ENCODE assay signal across 16 cellular contexts in the genomic region with DNA sequence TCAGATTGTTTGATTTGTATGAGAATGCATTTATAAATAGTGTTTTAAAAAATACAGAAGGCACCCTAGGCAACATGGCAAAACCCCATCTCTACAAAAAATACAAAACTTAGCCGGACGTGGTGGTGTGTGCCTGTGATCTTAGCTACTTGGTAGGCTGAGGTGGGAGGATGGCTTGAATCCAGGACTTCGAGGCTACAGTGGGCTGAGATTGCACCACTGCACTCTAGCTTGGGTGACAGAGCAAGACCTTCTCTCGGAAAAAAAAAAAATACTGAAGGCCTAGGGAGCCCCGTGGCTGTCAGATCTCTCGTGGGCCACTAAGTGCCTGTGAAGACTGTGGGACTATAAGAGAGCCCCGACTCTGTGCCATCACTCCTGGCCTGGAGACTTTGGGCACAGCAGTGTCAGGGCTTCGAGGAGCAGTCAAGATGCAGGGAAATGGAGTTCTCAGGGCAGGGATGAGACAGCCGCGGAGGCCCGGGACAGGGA. TPM values are rescaled to one million over a fixed set of nuclear protein-coding genes. Genes with fewer than 3 reads are reported as not detected.
A peak's percentile ranks its signal among the peaks of the same experiment; 100 is the strongest.
DNase-seq lines count a peak whose midpoint lies in the region; ATAC-seq, FAIRE-seq and TF ChIP-seq lines count a peak whose summit lies in the region.
"Had no signal": no experiment of that assay in that cellular context is flagged by ENCODE, and none has a peak within 500 bp of the region (broad histone marks: within the 10 kb centered on the region; RNA-seq: fewer than 3 reads in every experiment).

No MANE protein-coding gene starts in this region.

- CTCF ChIA-PET in activated CD4-positive, alpha-beta memory T cell treated with anti-CD3 and anti-CD28 coated beads, Interleukin-2, amount 10 ng/mL, durations not matched to agents 7 days and 5 days (lab: Charles Lee): interaction anchor here (0.8 to 1.0 kb wide), 2 partner anchors 15 to 61 kb away, joined by 3 to 5 read pairs; no protein-coding TSS in a partner anchor
- CTCF ChIA-PET in activated CD4-positive, alpha-beta memory T cell treated with anti-CD3 and anti-CD28 coated beads for 36 hours (lab: Charles Lee): interaction anchor here (0.9 to 1.6 kb wide), 2 partner anchors 12 to 74 kb away, joined by 3 to 4 read pairs; no protein-coding TSS in a partner anchor

- ATAC-seq in HG03442 (IDR thresholded peaks at IDR 0.05; ENCODE audit: unreplicated experiment): no peak

- H3K9me1 ChIP-seq in keratinocyte (ENCODE audit: control insufficient read depth, extremely low read depth, insufficient read depth, low read length): no peaks in the 10 kb centered on the region

- no peak overlapping the region for H3K4me3 Mint-ChIP-seq in activated CD4-positive, alpha-beta memory T cell treated with anti-CD3 and anti-CD28 coated beads, Interleukin-2, amount 10 ng/mL, durations not matched to agents 7 days and 5 days
- no peak overlapping the region for H3K4me3 Mint-ChIP-seq in activated CD4-positive, alpha-beta memory T cell treated with anti-CD3 and anti-CD28 coated beads for 36 hours
- H3K4me3 Mint-ChIP-seq: activated CD4-positive, alpha-beta T cell treated with anti-CD3 and anti-CD28 coated beads for 36 hours; neural crest cell had no signal

- WGBS in adrenal gland, 4 donors: 34 to 47% (median 39%) methylated on average over 10 to 11 of the region's 11 CpGs
- WGBS in thymus: 84% methylated on average over 11 of the region's 11 CpGs

- no peaks in the 10 kb centered on the region for H3K79me2 ChIP-seq in keratinocyte (ENCODE audit: control insufficient read depth, insufficient read depth, low read length)

- peaks cover 38% of the 10 kb centered on the region for H3K27me3 Mint-ChIP-seq in activated CD4-positive, alpha-beta memory T cell treated with anti-CD3 and anti-CD28 coated beads, Interleukin-2, amount 10 ng/mL, durations not matched to agents 7 days and 5 days
- peaks cover 6% of the 10 kb centered on the region for H3K27me3 Mint-ChIP-seq in activated CD4-positive, alpha-beta memory T cell treated with anti-CD3 and anti-CD28 coated beads for 36 hours
- H3K27me3 Mint-ChIP-seq: activated CD4-positive, alpha-beta T cell treated with anti-CD3 and anti-CD28 coated beads for 36 hours had no signal

- dilution Hi-C loops in keratinocyte (cut with MboI; ENCODE audit: extremely low pct_ligation_motif_present, low sequenced_read_pairs): loop anchor here (25.0 kb wide), 1 partner anchor 111 kb away; the partner anchor contains the start of gene LIMS2

- peaks cover 3% of the 10 kb centered on the region for H3K4me1 Mint-ChIP-seq in activated CD4-positive, alpha-beta memory T cell treated with anti-CD3 and anti-CD28 coated beads, Interleukin-2, amount 10 ng/mL, durations not matched to agents 7 days and 5 days
- no peaks in the 10 kb centered on the region for H3K4me1 Mint-ChIP-seq in activated CD4-positive, alpha-beta memory T cell treated with anti-CD3 and anti-CD28 coated beads for 36 hours (ENCODE audit: low read depth)
- H3K4me1 Mint-ChIP-seq: neural crest cell had no signal

- H3K27ac ChIP-seq in adrenal gland (peak overlapping the region in 3 of 5 donors; percentile 12 to 55 (median 14)), keratinocyte (ENCODE audit: control insufficient read depth, insufficient read depth, low read length) (no peak overlapping the region), thymus (ENCODE audit: low read depth) (peak overlapping the region; percentile 31)

- no peak overlapping the region for H3K27ac Mint-ChIP-seq in activated CD4-positive, alpha-beta memory T cell treated with anti-CD3 and anti-CD28 coated beads, Interleukin-2, amount 10 ng/mL, durations not matched to agents 7 days and 5 days
- H3K27ac Mint-ChIP-seq in activated CD4-positive, alpha-beta memory T cell treated with anti-CD3 and anti-CD28 coated beads for 36 hours: no peak overlapping the region
- H3K27ac Mint-ChIP-seq: activated CD4-positive, alpha-beta T cell treated with anti-CD3 and anti-CD28 coated beads for 36 hours had no signal

- no peak overlapping the region for H3K4me2 ChIP-seq in keratinocyte (ENCODE audit: control insufficient read depth, extremely low read depth, insufficient read depth, low read depth, low read length)

- H3K27me3 ChIP-seq in adrenal gland (no peaks in the 10 kb centered on the region), keratinocyte (ENCODE audit: control insufficient read depth, extremely low read depth, insufficient read depth, low read length) (no peaks in the 10 kb centered on the region), thymus (ENCODE audit: control insufficient read depth, insufficient read depth) (no peaks in the 10 kb centered on the region)

- no peak overlapping the region for H3K4me3 ChIP-seq in adrenal gland
- H3K4me3 ChIP-seq in keratinocyte (ENCODE audit: control insufficient read depth in 2 of 3, extremely low read depth in 1 of 3, insufficient read depth in 2 of 3, low read depth in 1 of 3, low read length in 3 of 3): no peak overlapping the region
- H3K4me3 ChIP-seq in thymus (ENCODE audit: low read length): no peak overlapping the region

- no peak for TF ChIP-seq POLR2A in adrenal gland (IDR thresholded peaks at IDR 0.05)

- no peaks in the 10 kb centered on the region for H4K20me1 ChIP-seq in keratinocyte (ENCODE audit: control insufficient read depth, extremely low read depth, insufficient read depth, low read length)

- H3K9me3 ChIP-seq in adrenal gland (replicated peaks in 1 of 3) (no peaks in the 10 kb centered on the region), keratinocyte (ENCODE audit: control insufficient read depth, low read depth, low read length) (no peaks in the 10 kb centered on the region), thymus (ENCODE audit: control insufficient read depth) (no peaks in the 10 kb centered on the region)
- H3K9me3 ChIP-seq: Caco-2 had no signal

- H3K4me1 ChIP-seq in adrenal gland (replicated peaks in 1 of 2): peaks cover 3 to 4% of the 10 kb centered on the region in 2 donors
- H3K4me1 ChIP-seq in keratinocyte (ENCODE audit: control insufficient read depth, extremely low read depth, insufficient read depth, low read length): peaks cover 9% of the 10 kb centered on the region
- peaks cover 8% of the 10 kb centered on the region for H3K4me1 ChIP-seq in thymus (ENCODE audit: control insufficient read depth, insufficient read depth, low read length)
- H3K4me1 ChIP-seq: Caco-2 had no signal

- TF ChIP-seq CTCF in adrenal gland (IDR thresholded peaks at IDR 0.05) (no peak), keratinocyte (optimal IDR thresholded peaks at IDR 0.05 in 1 of 3, IDR thresholded peaks at IDR 0.05 in 1 of 3, conservative IDR thresholded peaks at IDR 0.05 in 1 of 3; ENCODE audit: extremely low read depth in 1 of 3, insufficient read depth in 2 of 3, low read length in 3 of 3) (no peak)

- POLR2A ChIA-PET in activated CD4-positive, alpha-beta memory T cell treated with anti-CD3 and anti-CD28 coated beads, Interleukin-2, amount 10 ng/mL, durations not matched to agents 7 days and 5 days (lab: Charles Lee): interaction anchor here (0.7 kb wide), 1 partner anchor 12 kb away, joined by 3 read pairs; no protein-coding TSS in a partner anchor
- POLR2A ChIA-PET in activated CD4-positive, alpha-beta memory T cell treated with anti-CD3 and anti-CD28 coated beads for 36 hours (lab: Charles Lee): no interaction called here

- H3K36me3 Mint-ChIP-seq in activated CD4-positive, alpha-beta memory T cell treated with anti-CD3 and anti-CD28 coated beads, Interleukin-2, amount 10 ng/mL, durations not matched to agents 7 days and 5 days (ENCODE audit: low read depth): no peaks in the 10 kb centered on the region
- H3K36me3 Mint-ChIP-seq in activated CD4-positive, alpha-beta memory T cell treated with anti-CD3 and anti-CD28 coated beads for 36 hours: no peaks in the 10 kb centered on the region

- intact Hi-C loops in activated CD4-positive, alpha-beta memory T cell treated with anti-CD3 and anti-CD28 coated beads for 36 hours (cut with micrococcal nuclease): no loop called here
- intact Hi-C loops in adrenal gland (cut with DNase I): no loop called here

- H3K36me3 ChIP-seq in adrenal gland (replicated peaks in 1 of 2): no peaks in the 10 kb centered on the region
- no peaks in the 10 kb centered on the region for H3K36me3 ChIP-seq in keratinocyte (ENCODE audit: control insufficient read depth in 2 of 2, extremely low read depth in 1 of 2, insufficient read depth in 2 of 2, low read length in 2 of 2)
- no peaks in the 10 kb centered on the region for H3K36me3 ChIP-seq in thymus (ENCODE audit: control insufficient read depth, insufficient read depth)

- peak; percentile 10 for DNase-seq in activated CD4-positive, alpha-beta memory T cell treated with anti-CD3 and anti-CD28 coated beads, Interleukin-2, amount 10 ng/mL, durations not matched to agents 7 days and 5 days
- no peak for DNase-seq in activated CD4-positive, alpha-beta memory T cell treated with anti-CD3 and anti-CD28 coated beads for 36 hours
- DNase-seq in adrenal gland: peak in 1 of 7 donors; percentile 11
- no peak for DNase-seq in keratinocyte (ENCODE audit: low read depth, low spot score)
- DNase-seq in NCI-H187 (lab: John Stamatoyannopoulos, UW): no peak
- no peak for DNase-seq in NCI-H2107 treated with DMSO at 0.1 percent for 48 hours (lab: John Stamatoyannopoulos, UW; ENCODE audit: unreplicated experiment)
- DNase-seq: activated CD4-positive, alpha-beta T cell treated with anti-CD3 and anti-CD28 coated beads for 36 hours; small intestine had no signal

- no peak overlapping the region for H3K9ac ChIP-seq in keratinocyte (ENCODE audit: control insufficient read depth, extremely low read depth, insufficient read depth, low read length)

- no peak for FAIRE-seq in keratinocyte (lab: Jason Lieb, UNC)
- FAIRE-seq: A204.1, bronchial epithelial cell, endothelial cell of umbilical vein, small intestine had no signal

- H2AFZ ChIP-seq in keratinocyte (ENCODE audit: control insufficient read depth, low read length): peak overlapping the region; percentile 7

- no peaks in the 10 kb centered on the region for H3K9me3 Mint-ChIP-seq in activated CD4-positive, alpha-beta memory T cell treated with anti-CD3 and anti-CD28 coated beads, Interleukin-2, amount 10 ng/mL, durations not matched to agents 7 days and 5 days
- no peaks in the 10 kb centered on the region for H3K9me3 Mint-ChIP-seq in activated CD4-positive, alpha-beta memory T cell treated with anti-CD3 and anti-CD28 coated beads for 36 hours
- H3K9me3 Mint-ChIP-seq: neural crest cell had no signal

RNA-seq across cellular contexts. Expression of gene MYO7B, which starts 40.5 kb away (rescaled TPM):
- under 1 TPM; 0.13 to 0.18 TPM for total RNA-seq in activated CD4-positive, alpha-beta memory T cell treated with anti-CD3 and anti-CD28 coated beads, Interleukin-2, amount 10 ng/mL, durations not matched to agents 7 days and 5 days
- under 1 TPM; 0.14 to 0.58 TPM for total RNA-seq in activated CD4-positive, alpha-beta memory T cell treated with anti-CD3 and anti-CD28 coated beads for 36 hours
- total RNA-seq in adrenal gland: under 1 TPM in 7 of 8 donors, not detected in 1; 0.13 to 0.96 (median 0.32) TPM
- polyA plus RNA-seq in adrenal gland (1 to 10 TPM in 1 of 3 donors, under 1 TPM in 2; 0.16 to 1.5 (median 0.84) TPM), keratinocyte (not detected in 3 replicates), thymus (5.2 TPM)
- not detected for polyA plus RNA-seq in keratinocyte (2011; ENCODE audit: low read depth)
- polyA plus RNA-seq in keratinocyte (2011; cell fraction: cytosol; rRNA removed): not detected in 2 replicates
- 0.13 TPM in 1 of 2 replicates, not detected in the other for polyA plus RNA-seq in keratinocyte (2011; cell fraction: nucleus; rRNA removed)
- 0.07 TPM in 1 of 2 replicates, not detected in the other for polyA plus RNA-seq in keratinocyte (2012; ENCODE audit: low replicate concordance)
- polyA minus RNA-seq in keratinocyte: not detected in 3 replicates
- not detected for polyA minus RNA-seq in keratinocyte (2011; cell fraction: cytosol; rRNA and poly(A)+ RNA removed)
- not detected in 2 replicates for polyA minus RNA-seq in keratinocyte (2011; cell fraction: nucleus; rRNA and poly(A)+ RNA removed)
- total RNA-seq: bronchial epithelial cell, endothelial cell of umbilical vein, H7 had no signal

RNA-seq across cellular contexts. Expression of gene IWS1, which starts 49.7 kb away (rescaled TPM):
- 10 to 100 TPM; 40.8 to 43.3 TPM for total RNA-seq in activated CD4-positive, alpha-beta memory T cell treated with anti-CD3 and anti-CD28 coated beads, Interleukin-2, amount 10 ng/mL, durations not matched to agents 7 days and 5 days
- total RNA-seq in activated CD4-positive, alpha-beta memory T cell treated with anti-CD3 and anti-CD28 coated beads for 36 hours: 10 to 100 TPM; 57.0 to 57.1 TPM
- total RNA-seq in adrenal gland: 10 to 100 TPM; 17.8 to 51.9 (median 22.9) TPM
- polyA plus RNA-seq in adrenal gland (10 to 100 TPM; 21.7 to 39.0 (median 32.9) TPM), keratinocyte (34.8 to 52.0 TPM (median 50.3 TPM) in 3 replicates), thymus (33.5 TPM)
- 104 TPM for polyA plus RNA-seq in keratinocyte (2011; ENCODE audit: low read depth)
- polyA plus RNA-seq in keratinocyte (2011; cell fraction: cytosol; rRNA removed): 33.7 and 49.1 TPM in 2 replicates
- polyA plus RNA-seq in keratinocyte (2011; cell fraction: nucleus; rRNA removed): 73.8 and 77.6 TPM in 2 replicates
- polyA plus RNA-seq in keratinocyte (2012; ENCODE audit: low replicate concordance): 39.4 and 42.1 TPM in 2 replicates
- polyA minus RNA-seq in keratinocyte: 9.0 to 37.7 TPM (median 19.2 TPM) in 3 replicates
- polyA minus RNA-seq in keratinocyte (2011; cell fraction: cytosol; rRNA and poly(A)+ RNA removed): 35.9 TPM
- polyA minus RNA-seq in keratinocyte (2011; cell fraction: nucleus; rRNA and poly(A)+ RNA removed): 24.9 and 42.1 TPM in 2 replicates
